In the genomic region with DNA sequence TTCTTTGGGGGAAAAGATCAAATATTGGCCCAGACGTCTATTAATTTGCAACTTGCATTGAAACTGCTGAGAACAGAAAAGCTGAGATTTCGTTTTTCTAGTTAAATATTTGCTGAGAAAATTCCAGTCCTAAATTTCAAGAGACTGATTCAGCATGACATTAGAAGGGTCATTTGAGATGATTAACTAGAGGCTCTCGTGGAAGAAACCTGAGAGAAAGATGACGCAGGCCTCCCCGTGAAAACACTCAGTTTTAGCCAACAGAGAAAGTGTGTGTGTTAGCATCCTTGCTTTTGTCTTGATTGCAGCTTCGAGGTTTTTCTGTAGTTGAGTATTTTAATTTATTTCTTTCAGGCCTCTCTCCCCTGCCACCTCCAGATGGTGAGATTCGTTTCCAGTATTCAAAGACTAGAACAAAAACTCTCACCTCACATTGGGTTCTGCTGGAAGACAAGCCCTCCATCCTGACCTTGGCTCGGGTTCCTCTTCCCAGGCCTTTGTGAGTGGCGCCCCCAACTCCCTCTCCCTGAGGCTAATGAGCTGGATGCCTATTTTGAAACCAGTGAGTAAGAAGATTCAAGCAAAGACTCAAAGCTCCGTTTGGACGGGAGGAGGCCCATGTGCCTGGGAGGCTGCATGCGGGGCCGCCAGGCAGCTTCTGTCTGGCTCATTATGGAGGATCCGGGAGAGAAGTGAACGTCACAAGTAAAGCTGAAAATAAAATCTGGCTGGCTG, we compare ENCODE assay signal across 1 cellular context.
TF ChIP-seq lines count a peak whose summit lies in the region.

No MANE protein-coding gene starts in this region.

TF ChIP-seq in IMR-90, 13 proteins besides CTCF, POLR2A, EP300 and RAD21:
- TF ChIP-seq SMC3 (IDR thresholded peaks at IDR 0.05; ENCODE audit: low read depth, low read length) (no peak), FOS (IDR thresholded peaks at IDR 0.05; ENCODE audit: low read depth, low read length) (no peak), BHLHE40 (IDR thresholded peaks at IDR 0.05; ENCODE audit: low read depth, low read length) (no peak), RFX5 (IDR thresholded peaks at IDR 0.05; ENCODE audit: low read depth, low read length) (no peak), CEBPB (IDR thresholded peaks at IDR 0.05; ENCODE audit: low read depth, low read length) (no peak), CHD1 (IDR thresholded peaks at IDR 0.05; ENCODE audit: low read depth, low read length) (no peak)
- TF ChIP-seq, protein P1, sequence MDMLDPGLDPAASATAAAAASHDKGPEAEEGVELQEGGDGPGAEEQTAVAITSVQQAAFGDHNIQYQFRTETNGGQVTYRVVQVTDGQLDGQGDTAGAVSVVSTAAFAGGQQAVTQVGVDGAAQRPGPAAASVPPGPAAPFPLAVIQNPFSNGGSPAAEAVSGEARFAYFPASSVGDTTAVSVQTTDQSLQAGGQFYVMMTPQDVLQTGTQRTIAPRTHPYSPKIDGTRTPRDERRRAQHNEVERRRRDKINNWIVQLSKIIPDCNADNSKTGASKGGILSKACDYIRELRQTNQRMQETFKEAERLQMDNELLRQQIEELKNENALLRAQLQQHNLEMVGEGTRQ (IDR thresholded peaks at IDR 0.05; ENCODE audit: low read depth, low read length) = no peak
- TF ChIP-seq, protein P2, sequence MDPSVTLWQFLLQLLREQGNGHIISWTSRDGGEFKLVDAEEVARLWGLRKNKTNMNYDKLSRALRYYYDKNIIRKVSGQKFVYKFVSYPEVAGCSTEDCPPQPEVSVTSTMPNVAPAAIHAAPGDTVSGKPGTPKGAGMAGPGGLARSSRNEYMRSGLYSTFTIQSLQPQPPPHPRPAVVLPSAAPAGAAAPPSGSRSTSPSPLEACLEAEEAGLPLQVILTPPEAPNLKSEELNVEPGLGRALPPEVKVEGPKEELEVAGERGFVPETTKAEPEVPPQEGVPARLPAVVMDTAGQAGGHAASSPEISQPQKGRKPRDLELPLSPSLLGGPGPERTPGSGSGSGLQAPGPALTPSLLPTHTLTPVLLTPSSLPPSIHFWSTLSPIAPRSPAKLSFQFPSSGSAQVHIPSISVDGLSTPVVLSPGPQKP (IDR thresholded peaks at IDR 0.05; ENCODE audit: borderline replicate concordance, low read depth, low read length) = no peak
